In the genomic region with DNA sequence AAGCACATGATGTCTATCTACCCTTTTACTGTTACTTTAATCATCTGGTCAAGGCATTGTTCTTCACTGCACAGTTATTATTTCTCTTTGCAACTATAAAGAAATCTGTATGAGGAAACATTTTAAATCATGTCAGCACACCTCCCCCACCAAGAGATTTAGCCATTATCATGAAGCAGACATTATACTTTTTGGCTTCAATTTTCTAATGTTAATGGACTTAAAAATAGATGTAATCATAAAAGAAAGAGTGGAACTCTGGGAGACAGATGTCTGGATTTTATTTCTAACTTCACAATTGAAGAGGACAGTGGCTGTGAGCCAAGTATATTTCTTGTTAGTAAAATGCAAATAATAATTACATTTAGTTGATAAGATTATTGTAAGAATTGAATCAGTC, we compare ENCODE assay signal across 1 cellular context.
TF ChIP-seq lines count a peak whose summit lies in the region.

No MANE protein-coding gene starts in this region.

TF ChIP-seq in SK-N-SH, 30 proteins besides CTCF, POLR2A, EP300 and RAD21 (continued from another document):
- TF ChIP-seq REST (IDR thresholded peaks at IDR 0.05; ENCODE audit: low read depth, low read length) = no peak
- no peak for TF ChIP-seq ZBTB33 (IDR thresholded peaks at IDR 0.05; ENCODE audit: borderline replicate concordance, low read depth)
- no peak for TF ChIP-seq GABPA (IDR thresholded peaks at IDR 0.05; ENCODE audit: low read depth)
- TF ChIP-seq EZH2phosphoT487 (IDR thresholded peaks at IDR 0.05; ENCODE audit: borderline replicate concordance, low read depth) = no peak
- TF ChIP-seq GATA2 (CRISPR knock-in tag; IDR thresholded peaks at IDR 0.05) = peak; percentile 32; the same call in 1 of the 2 replicates
- TF ChIP-seq CHD2 (IDR thresholded peaks at IDR 0.05; ENCODE audit: low read length, partially characterized antibody) = peak; percentile 49
- TF ChIP-seq RCOR1 (IDR thresholded peaks at IDR 0.05; ENCODE audit: low read length) = no peak
- TF ChIP-seq FOXJ3 (CRISPR knock-in tag; IDR thresholded peaks at IDR 0.05) = no peak
- TF ChIP-seq TCF12 (IDR thresholded peaks at IDR 0.05) = 0 out of 2 replicates have a peak, but pooled peaks have one; percentile 8
- no peak for TF ChIP-seq NRF1 (IDR thresholded peaks at IDR 0.05; ENCODE audit: low read depth, low read length)
